In the genomic region with DNA sequence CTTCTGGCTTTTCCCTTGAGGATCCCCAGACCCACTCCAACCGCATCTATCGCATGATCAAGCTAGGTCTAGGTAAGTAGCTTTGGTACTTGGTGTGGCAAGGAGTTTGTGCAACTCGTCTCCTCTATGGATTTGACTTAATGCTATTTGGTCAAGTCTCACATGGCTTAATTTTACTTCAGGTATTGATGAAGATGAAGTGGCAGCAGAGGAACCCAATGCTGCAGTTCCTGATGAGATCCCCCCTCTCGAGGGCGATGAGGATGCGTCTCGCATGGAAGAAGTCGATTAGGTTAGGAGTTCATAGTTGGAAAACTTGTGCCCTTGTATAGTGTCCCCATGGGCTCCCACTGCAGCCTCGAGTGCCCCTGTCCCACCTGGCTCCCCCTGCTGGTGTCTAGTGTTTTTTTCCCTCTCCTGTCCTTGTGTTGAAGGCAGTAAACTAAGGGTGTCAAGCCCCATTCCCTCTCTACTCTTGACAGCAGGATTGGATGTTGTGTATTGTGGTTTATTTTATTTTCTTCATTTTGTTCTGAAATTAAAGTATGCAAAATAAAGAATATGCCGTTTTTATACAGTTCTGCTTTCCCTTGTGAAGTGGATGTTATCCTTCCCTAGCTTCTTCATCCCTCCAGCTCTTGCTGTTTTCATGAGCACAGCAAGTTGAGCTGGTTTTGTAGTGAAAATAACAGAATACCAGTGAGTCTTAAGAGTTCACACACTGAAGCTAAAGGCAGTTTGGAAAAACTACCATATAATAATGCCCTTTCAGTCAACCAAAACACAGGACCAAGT, we compare ENCODE assay signal across 8 cellular contexts. TPM values are rescaled to one million over a fixed set of nuclear protein-coding genes. Genes with fewer than 3 reads are reported as not detected.
DNase-seq lines count a peak whose midpoint lies in the region; TF ChIP-seq lines count a peak whose summit lies in the region.

No MANE protein-coding gene starts in this region.

- peak overlapping the region; percentile 37 for H3K27ac ChIP-seq in HUES48 (ENCODE audit: low read depth, low read length)
- no peak overlapping the region for H3K27ac ChIP-seq in parathyroid adenoma

- H2AFZ ChIP-seq in parathyroid adenoma, result no peak overlapping the region

- peaks cover 81% of the 10 kb centered on the region for H3K4me1 Mint-ChIP-seq in chondrocyte (ENCODE audit: low read depth)

- H3K9me3 ChIP-seq in HUES48 (ENCODE audit: control insufficient read depth, insufficient read depth, low read length) (no peaks in the 10 kb centered on the region), parathyroid adenoma (ENCODE audit: control insufficient read depth, low read length) (no peaks in the 10 kb centered on the region)

- no peak overlapping the region for H3K4me3 ChIP-seq in HUES48 (ENCODE audit: low read depth, low read length)
- no peak overlapping the region for H3K4me3 ChIP-seq in parathyroid adenoma (ENCODE audit: low read depth, low read length)

- H3K27me3 ChIP-seq in HUES48 (ENCODE audit: control insufficient read depth, insufficient read depth, low read length), result no peaks in the 10 kb centered on the region
- no peaks in the 10 kb centered on the region for H3K27me3 ChIP-seq in parathyroid adenoma (ENCODE audit: control insufficient read depth, insufficient read depth, low read length)

- H3K4me2 ChIP-seq in parathyroid adenoma (ENCODE audit: low read length), result no peak overlapping the region

- peaks cover 2% of the 10 kb centered on the region for H3K79me2 ChIP-seq in parathyroid adenoma

- H3K4me1 ChIP-seq in HUES48 (ENCODE audit: control insufficient read depth, insufficient read depth, low read length) (peaks cover 12% of the 10 kb centered on the region), parathyroid adenoma (peaks cover 13% of the 10 kb centered on the region)

- peaks cover 59% of the 10 kb centered on the region for H3K36me3 Mint-ChIP-seq in chondrocyte (ENCODE audit: low read depth)

- DNase-seq in DMS114 treated with DMSO at 0.1 percent for 48 hours (lab: John Stamatoyannopoulos, UW; ENCODE audit: unreplicated experiment), result peak; percentile 66
- peak; percentile 61 for DNase-seq in T-helper 9 cell
- peak; percentile 64 for DNase-seq in chondrocyte (ENCODE audit: low spot score)
- no peak for DNase-seq in HuH-7.5 (ENCODE audit: low spot score)
- DNase-seq in OCI-M2 (lab: John Stamatoyannopoulos, UW; ENCODE audit: unreplicated experiment), result no peak
- no peak for DNase-seq in KG1 (lab: John Stamatoyannopoulos, UW)

- H3K9me3 Mint-ChIP-seq in chondrocyte (ENCODE audit: low read depth), result no peaks in the 10 kb centered on the region

- peak overlapping the region; percentile 62 for H3K27ac Mint-ChIP-seq in chondrocyte (ENCODE audit: unreplicated experiment)

- no peaks in the 10 kb centered on the region for H3K27me3 Mint-ChIP-seq in chondrocyte (ENCODE audit: low read depth)

- peaks cover 78% of the 10 kb centered on the region for H3K36me3 ChIP-seq in HUES48 (ENCODE audit: control insufficient read depth, insufficient read depth, low read length)
- no peaks in the 10 kb centered on the region for H3K36me3 ChIP-seq in parathyroid adenoma (ENCODE audit: control insufficient read depth, insufficient read depth, low read length)

- H3K4me3 Mint-ChIP-seq in chondrocyte (ENCODE audit: unreplicated experiment), result no peak overlapping the region

- H3K9ac ChIP-seq in HUES48 (ENCODE audit: low read depth, low read length) (no peak overlapping the region), parathyroid adenoma (no peak overlapping the region)

- peak; percentile 78 for TF ChIP-seq CTCF in chondrocyte (IDR thresholded peaks at IDR 0.05)
- TF ChIP-seq CTCF in parathyroid adenoma (IDR thresholded peaks at IDR 0.05), result peak; percentile 44

RNA-seq across cellular contexts. Expression of gene SLC35B2, which starts 3.8 kb away (rescaled TPM):
- total RNA-seq in chondrocyte, result 71.5 to 83.1 TPM (median 75.7 TPM) in 3 replicates

RNA-seq across cellular contexts. Expression of gene HSP90AB1, which starts 6.6 kb away (rescaled TPM):
- 508 to 805 TPM (median 512 TPM) in 3 replicates for total RNA-seq in chondrocyte

RNA-seq across cellular contexts. Expression of gene NFKBIE, which starts 11.8 kb away (rescaled TPM):
- total RNA-seq in chondrocyte, result 3.0 to 7.0 TPM (median 6.2 TPM) in 3 replicates

RNA-seq across cellular contexts. Expression of gene TMEM151B, which starts 16.7 kb away (rescaled TPM):
- 0.05 TPM in 1 of 3 replicates, not detected in the others for total RNA-seq in chondrocyte

RNA-seq across cellular contexts. Expression of gene SLC29A1, which starts 30.1 kb away (rescaled TPM):
- total RNA-seq in chondrocyte, result 161 to 231 TPM (median 221 TPM) in 3 replicates

Comparison
In these comparisons a context has a peak if more than half of its experiments do, and no peak if none do; other contexts are left out.
1. DNase-seq: peak in DMS114 treated with DMSO at 0.1 percent for 48 hours (single experiment), T-helper 9 cell (single experiment) and chondrocyte (single experiment); none in HuH-7.5 (single experiment), OCI-M2 (single experiment) and KG1 (single experiment).